Comparison of ENCODE assay signal across 22 cellular contexts in the genomic region with DNA sequence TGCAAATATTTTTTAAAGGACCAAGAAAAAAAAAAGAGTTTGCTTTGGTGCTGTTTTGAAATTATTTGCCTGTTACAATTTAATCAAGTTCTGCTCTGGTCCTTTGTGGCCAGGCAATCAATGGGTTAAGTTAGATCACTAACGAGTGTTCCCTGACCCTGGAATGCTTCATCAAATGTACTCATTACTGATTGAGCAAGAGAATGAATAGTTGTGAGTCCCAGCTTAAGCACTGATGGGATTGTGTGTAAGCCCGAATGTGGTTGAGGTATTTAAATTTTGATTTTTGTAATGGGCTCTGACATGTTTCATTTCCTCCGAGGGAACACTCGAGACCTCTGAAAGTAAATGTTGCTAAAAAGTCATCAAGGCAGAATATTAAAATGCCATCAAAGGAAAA.
A peak's percentile ranks its signal among the peaks of the same experiment; 100 is the strongest.
DNase-seq lines count a peak whose midpoint lies in the region; ATAC-seq and TF ChIP-seq lines count a peak whose summit lies in the region.
"Had no signal": no experiment of that assay in that cellular context is flagged by ENCODE, and none has a peak within 500 bp of the region (broad histone marks: within the 10 kb centered on the region; RNA-seq: fewer than 3 reads in every experiment).

No MANE protein-coding gene starts in this region.

- WGBS in mammary epithelial cell (ENCODE audit: low coverage, missing lambda C conversion rate): 33% methylated on average over 3 of the region's 4 CpGs

- TF ChIP-seq CTCF in RWPE2 (IDR thresholded peaks at IDR 0.05; ENCODE audit: poor library complexity, severe bottlenecking): no peak
- no peak for TF ChIP-seq CTCF in mammary epithelial cell (conservative IDR thresholded peaks at IDR 0.05 in 1 of 2, IDR thresholded peaks at IDR 0.05 in 1 of 2; ENCODE audit: extremely low read depth in 1 of 2, insufficient read depth in 1 of 2, low read depth in 1 of 2, low read length in 2 of 2)
- no peak for TF ChIP-seq CTCF in epithelial cell of proximal tubule (conservative IDR thresholded peaks at IDR 0.05; ENCODE audit: low read depth, low read length)
- TF ChIP-seq CTCF in retinal pigment epithelial cell (conservative IDR thresholded peaks at IDR 0.05; ENCODE audit: low read depth, low read length): no peak

- CTCF ChIA-PET in mammary epithelial cell (lab: Charles Lee; ENCODE audit: low non-redundant PET): no interaction called here

- no TSS peak for BruUV-seq in mammary epithelial cell (replicated peaks; lab: Mats Ljungman, UMichigan)

- H3K79me2 ChIP-seq in mammary epithelial cell (ENCODE audit: insufficient read depth, low read length): no peaks in the 10 kb centered on the region

- H3K4me3 ChIP-seq in RWPE2 (ENCODE audit: severe bottlenecking): no peak overlapping the region
- H3K4me3 ChIP-seq in mammary epithelial cell (replicated peaks in 1 of 3; ENCODE audit: insufficient read depth in 1 of 3, low read depth in 2 of 3, low read length in 3 of 3): no peak overlapping the region
- peak overlapping the region; percentile 3 for H3K4me3 ChIP-seq in epithelial cell of proximal tubule (ENCODE audit: low read depth, low read length)
- H3K4me3 ChIP-seq in retinal pigment epithelial cell (ENCODE audit: low read length): no peak overlapping the region
- H3K4me3 ChIP-seq: GM23248 had no signal

- ATAC-seq in RWPE2 (ENCODE audit: low read depth) (peak; percentile 78; the same call in 1 of the 3 replicates), GM21737 (IDR thresholded peaks at IDR 0.05; ENCODE audit: unreplicated experiment) (no peak)
- ATAC-seq: HCT116 had no signal

- peak overlapping the region; percentile 4 for H3K27ac ChIP-seq in RWPE2 (ENCODE audit: poor library complexity, severe bottlenecking)
- no peak overlapping the region for H3K27ac ChIP-seq in mammary epithelial cell (ENCODE audit: insufficient read depth, low read depth, low read length)
- H3K27ac ChIP-seq: GM23248, HL-60 had no signal

- intact Hi-C loops in mammary epithelial cell (cut with micrococcal nuclease): no loop called here

- no peaks in the 10 kb centered on the region for H4K20me1 ChIP-seq in mammary epithelial cell (ENCODE audit: insufficient read depth, low read length)

- no peak overlapping the region for H2AFZ ChIP-seq in mammary epithelial cell (ENCODE audit: low read depth, low read length)
- H2AFZ ChIP-seq: GM23248 had no signal

- H3K9ac ChIP-seq in mammary epithelial cell (ENCODE audit: insufficient read depth, low read length): no peak overlapping the region
- H3K9ac ChIP-seq: GM23248 had no signal

- H3K4me1 ChIP-seq in RWPE2 (ENCODE audit: insufficient read depth, poor library complexity, severe bottlenecking): peaks cover 6% of the 10 kb centered on the region
- H3K4me1 ChIP-seq in mammary epithelial cell (ENCODE audit: insufficient read depth, low read length): peaks cover 5% of the 10 kb centered on the region
- H3K4me1 ChIP-seq: BE2C had no signal

- in situ Hi-C loops in mammary epithelial cell (cut with MboI; ENCODE audit: low sequenced_read_pairs in 2 of 2): no loop called here

- dilution Hi-C loops in mammary epithelial cell (cut with HindIII; ENCODE audit: low sequenced_read_pairs): loop anchor here (5.0 kb wide), 1 partner anchor 52 kb away; no protein-coding TSS in a partner anchor

- DNase-seq in RWPE2 (ENCODE audit: low spot score) (no peak), mammary epithelial cell (peak; percentile 28), epithelial cell of proximal tubule (ENCODE audit: low read depth) (no peak), retinal pigment epithelial cell (ENCODE audit: low read depth) (peak; percentile 11), NCI-H1105 (lab: John Stamatoyannopoulos, UW) (no peak), NOMO-1 treated with dmso at 0.1 percent for 144 hours (lab: John Stamatoyannopoulos, UW; ENCODE audit: unreplicated experiment) (no peak), middle frontal gyrus (ENCODE audit: extremely low spot score, low spot score) (no peak)
- DNase-seq: ACHN; BE2C; C1 segment of cervical spinal cord; CD4-positive, CD25-positive, alpha-beta regulatory T cell; CD8-positive, alpha-beta memory T cell; COR-L47; DMS 273 treated with DMSO at 0.1 percent for 48 hours; DMS53; DND-41; EL; GM23248; HFFc6 had no signal

- H3K9me3 ChIP-seq in RWPE2 (ENCODE audit: severe bottlenecking) (no peaks in the 10 kb centered on the region), mammary epithelial cell (replicated peaks; ENCODE audit: insufficient read depth, low read length) (no peaks in the 10 kb centered on the region)
- H3K9me3 ChIP-seq: BE2C had no signal

- H3K27me3 ChIP-seq in RWPE2 (ENCODE audit: insufficient read depth, poor library complexity, severe bottlenecking): no peaks in the 10 kb centered on the region
- H3K27me3 ChIP-seq in mammary epithelial cell (ENCODE audit: insufficient read depth, low read length): no peaks in the 10 kb centered on the region
- H3K27me3 ChIP-seq: BE2C had no signal

- H3K4me2 ChIP-seq in mammary epithelial cell (ENCODE audit: insufficient read depth, low read depth, low read length): peak overlapping the region; percentile 24

- H3K36me3 ChIP-seq in RWPE2 (ENCODE audit: low read depth) (no peaks in the 10 kb centered on the region), mammary epithelial cell (ENCODE audit: insufficient read depth, low read length) (no peaks in the 10 kb centered on the region)
- H3K36me3 ChIP-seq: BE2C had no signal

Comparison
In these comparisons a context has a peak if more than half of its experiments do, and no peak if none do; other contexts are left out.
1. DNase-seq: peak in mammary epithelial cell (single experiment) and retinal pigment epithelial cell (single experiment); none in RWPE2 (single experiment), epithelial cell of proximal tubule (single experiment), NCI-H1105 (single experiment), NOMO-1 treated with dmso at 0.1 percent for 144 hours (single experiment) and middle frontal gyrus (single experiment).